Comparison of ENCODE assay signal across 15 cellular contexts in genomic region chr3:139355502-139355901, GRCh38. TPM values are rescaled to one million over a fixed set of nuclear protein-coding genes. Genes with fewer than 3 reads are reported as not detected.
DNase-seq lines count a peak whose midpoint lies in the region; ATAC-seq and TF ChIP-seq lines count a peak whose summit lies in the region.
"Had no signal": no experiment of that assay in that cellular context is flagged by ENCODE, and none has a peak within 500 bp of the region (broad histone marks: within the 10 kb centered on the region; RNA-seq: fewer than 3 reads in every experiment).

No MANE protein-coding gene starts in this region.

- H3K27ac ChIP-seq in left ventricle myocardium inferior (replicated peaks) (no peak overlapping the region), liver (ENCODE audit: low read depth in 1 of 2, low read length in 2 of 2) (no peak overlapping the region), SJCRH30 (no peak overlapping the region)
- H3K27ac ChIP-seq: brain microvascular endothelial cell, parathyroid adenoma, RWPE1, thoracic aorta had no signal

- 57% methylated on average over 3 of the region's 3 CpGs for WGBS in liver

- H3K27ac Mint-ChIP-seq in chondrocyte (ENCODE audit: unreplicated experiment) (peak overlapping the region; percentile 76), type B pancreatic cell (peak overlapping the region; percentile 15)

- H3K36me3 Mint-ChIP-seq in chondrocyte (ENCODE audit: low read depth) (peaks cover 51% of the 10 kb centered on the region), type B pancreatic cell (peaks cover 41% of the 10 kb centered on the region)

- H3K9me3 ChIP-seq in left ventricle myocardium inferior (replicated peaks) (no peaks in the 10 kb centered on the region), liver (ENCODE audit: control insufficient read depth in 4 of 4, low read length in 3 of 4) (no peaks in the 10 kb centered on the region), SJCRH30 (replicated peaks) (no peaks in the 10 kb centered on the region)
- H3K9me3 ChIP-seq: thoracic aorta had no signal

- H3K4me3 Mint-ChIP-seq in chondrocyte (ENCODE audit: unreplicated experiment) (no peak overlapping the region), type B pancreatic cell (no peak overlapping the region)

- H3K9me3 Mint-ChIP-seq in chondrocyte (ENCODE audit: low read depth) (no peaks in the 10 kb centered on the region), type B pancreatic cell (no peaks in the 10 kb centered on the region)

- H3K4me1 Mint-ChIP-seq in chondrocyte (ENCODE audit: low read depth) = peaks cover 4% of the 10 kb centered on the region
- H3K4me1 Mint-ChIP-seq in type B pancreatic cell (ENCODE audit: unreplicated experiment) = no peaks in the 10 kb centered on the region

- TF ChIP-seq CTCF in left ventricle myocardium inferior (IDR thresholded peaks at IDR 0.05; ENCODE audit: borderline replicate concordance) (no peak), chondrocyte (IDR thresholded peaks at IDR 0.05) (no peak), liver (IDR thresholded peaks at IDR 0.05; ENCODE audit: low read depth, low read length, missing input control) (no peak), type B pancreatic cell (conservative IDR thresholded peaks at IDR 0.05) (no peak)

- intact Hi-C loops in Right ventricle myocardium inferior (cut with DNase I) (no loop called here), left ventricle myocardium inferior (cut with micrococcal nuclease) (no loop called here)

- H3K9ac ChIP-seq in liver (ENCODE audit: low read depth in 1 of 2, low read length in 2 of 2) = no peak overlapping the region
- H3K9ac ChIP-seq: parathyroid adenoma had no signal

- H3K4me3 ChIP-seq in left ventricle myocardium inferior = no peak overlapping the region
- no peak overlapping the region for H3K4me3 ChIP-seq in liver (ENCODE audit: low read depth in 1 of 3, low read length in 3 of 3)
- H3K4me3 ChIP-seq in SJCRH30 = no peak overlapping the region
- H3K4me3 ChIP-seq: thoracic aorta had no signal

- ATAC-seq in Right ventricle myocardium inferior = peak; percentile 65

- DNase-seq in Right ventricle myocardium inferior (ENCODE audit: missing footprints) (no peak), left ventricle myocardium inferior (no peak), chondrocyte (ENCODE audit: low spot score) (no peak), type B pancreatic cell (ENCODE audit: extremely low spot score, unreplicated experiment) (no peak), SJCRH30 (no peak)
- DNase-seq in NK-92 treated with Interleukin-12 subunit alpha and Interleukin-12 subunit beta, amount 100 ng/mL, for 24 hours (lab: John Stamatoyannopoulos, UW) = no peak
- DNase-seq in activated CD4-positive, alpha-beta T cell treated with anti-CD3 and anti-CD28 coated beads for 4 hours = no peak
- DNase-seq: activated CD8-positive, alpha-beta memory T cell treated with anti-CD3 and anti-CD28 coated beads, Interleukin-2, amount 50 U/mL, for 48 hours; brain microvascular endothelial cell; NCI-H345; stimulated activated CD4-positive, alpha-beta T cell treated with anti-CD3 and anti-CD28 coated beads, Interleukin-2, amount 100 ng/mL, for 48 hours had no signal

- no peak for TF ChIP-seq RAD21 in liver (IDR thresholded peaks at IDR 0.05)

- H3K36me3 ChIP-seq in left ventricle myocardium inferior (peaks cover 100% of the 10 kb centered on the region), liver (ENCODE audit: control insufficient read depth in 4 of 4, insufficient read depth in 3 of 4, low read depth in 1 of 4, low read length in 3 of 4) (peaks cover 6 to 88% (median 77%) of the 10 kb centered on the region in 4 donors), SJCRH30 (peaks cover 94% of the 10 kb centered on the region)

- H3K27me3 Mint-ChIP-seq in chondrocyte (ENCODE audit: low read depth) (no peaks in the 10 kb centered on the region), type B pancreatic cell (no peaks in the 10 kb centered on the region)

- H3K4me1 ChIP-seq in left ventricle myocardium inferior (peaks cover 6% of the 10 kb centered on the region), liver (ENCODE audit: control insufficient read depth in 4 of 4, insufficient read depth in 4 of 4, low read length in 3 of 4) (peaks cover 0 to 1% (median 0%) of the 10 kb centered on the region in 4 donors), SJCRH30 (no peaks in the 10 kb centered on the region; the same call in 1 of the 2 replicates)
- H3K4me1 ChIP-seq: parathyroid adenoma had no signal

- H3K27me3 ChIP-seq in left ventricle myocardium inferior (ENCODE audit: low read depth) = no peaks in the 10 kb centered on the region
- no peaks in the 10 kb centered on the region for H3K27me3 ChIP-seq in liver (ENCODE audit: control insufficient read depth in 4 of 4, insufficient read depth in 4 of 4, low read length in 3 of 4)
- H3K27me3 ChIP-seq in SJCRH30 = no peaks in the 10 kb centered on the region
- H3K27me3 ChIP-seq: brain microvascular endothelial cell had no signal

TF ChIP-seq in liver, 16 proteins besides CTCF, POLR2A, EP300 and RAD21:
- no peak for TF ChIP-seq REST (IDR thresholded peaks at IDR 0.05)
- TF ChIP-seq HNF4G (IDR thresholded peaks at IDR 0.05) = no peak
- TF ChIP-seq TAF1 (conservative IDR thresholded peaks at IDR 0.05) = no peak
- no peak for TF ChIP-seq SP1 (IDR thresholded peaks at IDR 0.05)
- no peak for TF ChIP-seq RXRA (IDR thresholded peaks at IDR 0.05)
- TF ChIP-seq ATF3 (IDR thresholded peaks at IDR 0.05) = peak; percentile 39

RNA-seq across cellular contexts. Expression of gene MRPS22, which starts 11.7 kb away (rescaled TPM):
- total RNA-seq in Right ventricle myocardium inferior (87.3 TPM), left ventricle myocardium inferior (87.7 TPM), chondrocyte (29.5 to 31.2 TPM (median 31.1 TPM) in 3 replicates), liver (10 to 100 TPM; 33.3 to 54.9 TPM), type B pancreatic cell (ENCODE audit: low replicate concordance) (40.0 and 43.0 TPM in 2 replicates)
- polyA plus RNA-seq in liver = 10 to 100 TPM; 41.1 to 48.0 TPM
- total RNA-seq in SJCRH30 (2014; rRNA removed; shearing (Covaris generic)) = 94.8 and 95.3 TPM in 2 replicates

RNA-seq across cellular contexts. Expression of gene COPB2, which starts 33.9 kb away (rescaled TPM):
- total RNA-seq in Right ventricle myocardium inferior = 62.1 TPM
- 68.8 TPM for total RNA-seq in left ventricle myocardium inferior
- total RNA-seq in chondrocyte = 180 to 275 TPM (median 185 TPM) in 3 replicates
- total RNA-seq in liver = 100 to 1,000 TPM in 1 of 2 donors, 10 to 100 TPM in 1; 91.3 to 145 TPM
- 10 to 100 TPM; 45.4 to 52.7 TPM for polyA plus RNA-seq in liver
- total RNA-seq in type B pancreatic cell (ENCODE audit: low replicate concordance) = 140 and 164 TPM in 2 replicates
- total RNA-seq in SJCRH30 (2014; rRNA removed; shearing (Covaris generic)) = 156 and 165 TPM in 2 replicates
